In genomic region chr6:115811511-115811910, GRCh38 we compare ENCODE assay signal across 38 cellular contexts.
"Had no signal": no experiment of that assay in that cellular context is flagged by ENCODE, and none has a peak within 500 bp of the region (broad histone marks: within the 10 kb centered on the region; RNA-seq: fewer than 3 reads in every experiment).

No MANE protein-coding gene starts in this region.

- H3K27me3 Mint-ChIP-seq: activated naive CD4-positive, alpha-beta T cell treated with anti-CD3 and anti-CD28 coated beads, Interleukin-2, amount 10 ng/mL, durations not matched to agents 7 days and 5 days; activated naive CD4-positive, alpha-beta T cell treated with anti-CD3 and anti-CD28 coated beads, Interleukin-2, amount 50 U/mL, for 24 hours; activated naive CD8-positive, alpha-beta T cell; activated naive CD8-positive, alpha-beta T cell treated with anti-CD3 and anti-CD28 coated beads for 36 hours; activated naive CD8-positive, alpha-beta T cell treated with anti-CD3 and anti-CD28 coated beads, Interleukin-2, amount 10 ng/mL, durations not matched to agents 7 days and 5 days; activated naive CD8-positive, alpha-beta T cell treated with anti-CD3 and anti-CD28 coated beads, Interleukin-2, amount 50 U/mL, for 24 hours; activated T-cell treated with anti-CD3 and anti-CD28 coated beads, Interleukin-2, amount 50 U/mL, for 24 hours; activated T-helper 17 cell treated with anti-CD3 and anti-CD28 coated beads, Interleukin-2, amount 50 U/mL, for 72 hours; brain; central memory CD8-positive, alpha-beta T cell had no signal

- H3K27ac Mint-ChIP-seq: activated naive CD4-positive, alpha-beta T cell treated with anti-CD3 and anti-CD28 coated beads for 36 hours; activated naive CD4-positive, alpha-beta T cell treated with anti-CD3 and anti-CD28 coated beads, Interleukin-2, amount 10 ng/mL, durations not matched to agents 7 days and 5 days; activated naive CD4-positive, alpha-beta T cell treated with anti-CD3 and anti-CD28 coated beads, Interleukin-2, amount 50 U/mL, for 24 hours; activated naive CD4-positive, alpha-beta T cell treated with anti-CD3 and anti-CD28 coated beads, Interleukin-2, amount 50 U/mL, for 72 hours; activated naive CD8-positive, alpha-beta T cell; activated naive CD8-positive, alpha-beta T cell treated with anti-CD3 and anti-CD28 coated beads for 36 hours; activated naive CD8-positive, alpha-beta T cell treated with anti-CD3 and anti-CD28 coated beads, Interleukin-2, amount 10 ng/mL, durations not matched to agents 7 days and 5 days; activated naive CD8-positive, alpha-beta T cell treated with anti-CD3 and anti-CD28 coated beads, Interleukin-2, amount 50 U/mL, for 24 hours; activated T-cell treated with anti-CD3 and anti-CD28 coated beads, Interleukin-2, amount 50 U/mL, for 24 hours; activated T-cell treated with anti-CD3 and anti-CD28 coated beads, Interleukin-2, amount 50 U/mL, for 72 hours; activated T-helper 1 cell treated with anti-CD3 and anti-CD28 coated beads, Interleukin-12 subunit alpha, Interleukin-12 subunit beta, Interleukin-2, Interleukin-4 antibody, amounts not matched to agents 30 ng/mL and 10 ng/mL and 1 ng/mL, durations not matched to agents 14 hours and 24 hours and 36 hours; activated T-helper 17 cell treated with anti-CD3 and anti-CD28 coated beads, Interleukin-2, amount 50 U/mL, for 72 hours; activated T-helper 2 cell treated with anti-CD3 and anti-CD28 coated beads, Interferon-gamma antibody, Interleukin-2, Interleukin-4, amounts not matched to agents 10 μg/mL and 5 μg/mL and 100 μg/mL, durations not matched to agents 14 hours and 24 hours and 36 hours; brain had no signal

- H3K4me1 Mint-ChIP-seq: activated naive CD4-positive, alpha-beta T cell treated with anti-CD3 and anti-CD28 coated beads, Interleukin-2, amount 10 ng/mL, durations not matched to agents 7 days and 5 days; activated naive CD4-positive, alpha-beta T cell treated with anti-CD3 and anti-CD28 coated beads, Interleukin-2, amount 50 U/mL, for 24 hours; activated naive CD8-positive, alpha-beta T cell treated with anti-CD3 and anti-CD28 coated beads for 36 hours; activated naive CD8-positive, alpha-beta T cell treated with anti-CD3 and anti-CD28 coated beads, Interleukin-2, amount 10 ng/mL, durations not matched to agents 7 days and 5 days; activated naive CD8-positive, alpha-beta T cell treated with anti-CD3 and anti-CD28 coated beads, Interleukin-2, amount 50 U/mL, for 24 hours; activated T-helper 17 cell treated with anti-CD3 and anti-CD28 coated beads, Interleukin-2, amount 50 U/mL, for 72 hours; brain; central memory CD8-positive, alpha-beta T cell had no signal

- H3K4me3 Mint-ChIP-seq: activated naive CD4-positive, alpha-beta T cell treated with anti-CD3 and anti-CD28 coated beads for 36 hours; activated naive CD4-positive, alpha-beta T cell treated with anti-CD3 and anti-CD28 coated beads, Interleukin-2, amount 10 ng/mL, durations not matched to agents 7 days and 5 days; activated naive CD4-positive, alpha-beta T cell treated with anti-CD3 and anti-CD28 coated beads, Interleukin-2, amount 50 U/mL, for 24 hours; activated naive CD8-positive, alpha-beta T cell; activated naive CD8-positive, alpha-beta T cell treated with anti-CD3 and anti-CD28 coated beads for 36 hours; activated naive CD8-positive, alpha-beta T cell treated with anti-CD3 and anti-CD28 coated beads, Interleukin-2, amount 10 ng/mL, durations not matched to agents 7 days and 5 days; activated naive CD8-positive, alpha-beta T cell treated with anti-CD3 and anti-CD28 coated beads, Interleukin-2, amount 50 U/mL, for 24 hours; activated T-cell treated with anti-CD3 and anti-CD28 coated beads, Interleukin-2, amount 50 U/mL, for 24 hours; activated T-cell treated with anti-CD3 and anti-CD28 coated beads, Interleukin-2, amount 50 U/mL, for 4 hours; activated T-cell treated with anti-CD3 and anti-CD28 coated beads, Interleukin-2, amount 50 U/mL, for 72 hours; activated T-helper 1 cell treated with anti-CD3 and anti-CD28 coated beads, Interleukin-12 subunit alpha, Interleukin-12 subunit beta, Interleukin-2, Interleukin-4 antibody, amounts not matched to agents 30 ng/mL and 10 ng/mL and 1 ng/mL, durations not matched to agents 14 hours and 24 hours and 36 hours; activated T-helper 17 cell treated with anti-CD3 and anti-CD28 coated beads, Interleukin-2, amount 50 U/mL, for 72 hours; brain; central memory CD8-positive, alpha-beta T cell had no signal

- H3K36me3 Mint-ChIP-seq: activated naive CD4-positive, alpha-beta T cell treated with anti-CD3 and anti-CD28 coated beads, Interleukin-2, amount 10 ng/mL, durations not matched to agents 7 days and 5 days; activated naive CD4-positive, alpha-beta T cell treated with anti-CD3 and anti-CD28 coated beads, Interleukin-2, amount 50 U/mL, for 24 hours; activated naive CD4-positive, alpha-beta T cell treated with anti-CD3 and anti-CD28 coated beads, Interleukin-2, amount 50 U/mL, for 72 hours; activated naive CD8-positive, alpha-beta T cell; activated naive CD8-positive, alpha-beta T cell treated with anti-CD3 and anti-CD28 coated beads for 36 hours; activated naive CD8-positive, alpha-beta T cell treated with anti-CD3 and anti-CD28 coated beads, Interleukin-2, amount 10 ng/mL, durations not matched to agents 7 days and 5 days; brain had no signal

- H3K36me3 ChIP-seq: adrenal gland, ascending aorta, brain microvascular endothelial cell, breast epithelium, cardiac muscle cell had no signal

- H3K27ac ChIP-seq: adrenal gland, ascending aorta, body of pancreas, brain microvascular endothelial cell, breast epithelium, cardiac muscle cell had no signal

- DNase-seq: activated effector memory CD4-positive, alpha-beta T cell treated with anti-CD3 and anti-CD28 coated beads, Interleukin-2, amount 50 U/mL, for 16 hours; activated effector memory CD4-positive, alpha-beta T cell treated with Interleukin-2 at 50 U/mL for 16 hours; activated gamma-delta T cell; activated gamma-delta T cell treated with Interleukin-2 at 50 U/mL for 16 hours; activated naive CD4-positive, alpha-beta T cell; activated naive CD4-positive, alpha-beta T cell treated with anti-CD3 and anti-CD28 coated beads for 36 hours; activated naive CD4-positive, alpha-beta T cell treated with anti-CD3 and anti-CD28 coated beads, Interleukin-2, amount 10 ng/mL, durations not matched to agents 7 days and 5 days; activated naive CD4-positive, alpha-beta T cell treated with anti-CD3 and anti-CD28 coated beads, Interleukin-2, amount 50 U/mL, for 16 hours; activated naive CD4-positive, alpha-beta T cell treated with Interleukin-2 at 50 U/mL for 16 hours; activated naive CD8-positive, alpha-beta T cell treated with anti-CD3 and anti-CD28 coated beads for 36 hours; activated naive CD8-positive, alpha-beta T cell treated with anti-CD3 and anti-CD28 coated beads, Interleukin-2, amount 10 ng/mL, durations not matched to agents 7 days and 5 days; activated naive CD8-positive, alpha-beta T cell treated with anti-CD3 and anti-CD28 coated beads, Interleukin-2, amount 50 U/mL, for 24 hours; activated T-cell treated with anti-CD3 and anti-CD28 coated beads, Interleukin-2, amount 50 U/mL, for 1 hour; activated T-cell treated with anti-CD3 and anti-CD28 coated beads, Interleukin-2, amount 50 U/mL, for 24 hours; activated T-cell treated with anti-CD3 and anti-CD28 coated beads, Interleukin-2, amount 50 U/mL, for 4 hours; activated T-cell treated with anti-CD3 and anti-CD28 coated beads, Interleukin-2, amount 50 U/mL, for 48 hours; activated T-cell treated with anti-CD3 and anti-CD28 coated beads, Interleukin-2, amount 50 U/mL, for 72 hours; adrenal gland; amniotic stem cell; amygdala; anterior cingulate cortex; aorta; body of pancreas; brain microvascular endothelial cell; caudate nucleus; central memory CD4-positive, alpha-beta T cell; cerebellar nuclear complex had no signal

- H3K9me3 ChIP-seq: adrenal gland, ascending aorta, body of pancreas, breast epithelium had no signal

- ATAC-seq: activated naive CD4-positive, alpha-beta T cell treated with anti-CD3 and anti-CD28 coated beads, Interleukin-2, amount 50 U/mL, for 72 hours; activated naive CD8-positive, alpha-beta T cell treated with anti-CD3 and anti-CD28 coated beads, Interleukin-2, amount 50 U/mL, for 24 hours; activated T-cell treated with anti-CD3 and anti-CD28 coated beads, Interleukin-2, amount 50 U/mL, for 4 hours; activated T-cell treated with anti-CD3 and anti-CD28 coated beads, Interleukin-2, amount 50 U/mL, for 72 hours; activated T-helper 17 cell treated with anti-CD3 and anti-CD28 coated beads, Interleukin-2, amount 50 U/mL, for 72 hours; body of pancreas had no signal

- H3K4me3 ChIP-seq: adrenal gland, ascending aorta, body of pancreas, breast epithelium, cardiac muscle cell had no signal

- H3K4me1 ChIP-seq: ascending aorta, body of pancreas, breast epithelium had no signal

- H3K27me3 ChIP-seq: adrenal gland, ascending aorta, body of pancreas, brain microvascular endothelial cell, breast epithelium, cardiac muscle cell had no signal

- H3K9me3 Mint-ChIP-seq: activated naive CD4-positive, alpha-beta T cell treated with anti-CD3 and anti-CD28 coated beads for 36 hours; activated naive CD4-positive, alpha-beta T cell treated with anti-CD3 and anti-CD28 coated beads, Interleukin-2, amount 10 ng/mL, durations not matched to agents 7 days and 5 days; activated naive CD4-positive, alpha-beta T cell treated with anti-CD3 and anti-CD28 coated beads, Interleukin-2, amount 50 U/mL, for 24 hours; activated naive CD4-positive, alpha-beta T cell treated with anti-CD3 and anti-CD28 coated beads, Interleukin-2, amount 50 U/mL, for 72 hours; activated naive CD8-positive, alpha-beta T cell treated with anti-CD3 and anti-CD28 coated beads for 36 hours; activated naive CD8-positive, alpha-beta T cell treated with anti-CD3 and anti-CD28 coated beads, Interleukin-2, amount 10 ng/mL, durations not matched to agents 7 days and 5 days; activated naive CD8-positive, alpha-beta T cell treated with anti-CD3 and anti-CD28 coated beads, Interleukin-2, amount 50 U/mL, for 24 hours; activated T-cell treated with anti-CD3 and anti-CD28 coated beads, Interleukin-2, amount 50 U/mL, for 4 hours; activated T-cell treated with anti-CD3 and anti-CD28 coated beads, Interleukin-2, amount 50 U/mL, for 72 hours; activated T-helper 1 cell treated with anti-CD3 and anti-CD28 coated beads, Interleukin-12 subunit alpha, Interleukin-12 subunit beta, Interleukin-2, Interleukin-4 antibody, amounts not matched to agents 30 ng/mL and 10 ng/mL and 1 ng/mL, durations not matched to agents 14 hours and 24 hours and 36 hours; activated T-helper 17 cell treated with anti-CD3 and anti-CD28 coated beads, Interleukin-2, amount 50 U/mL, for 72 hours; activated T-helper 2 cell treated with anti-CD3 and anti-CD28 coated beads, Interferon-gamma antibody, Interleukin-2, Interleukin-4, amounts not matched to agents 10 μg/mL and 5 μg/mL and 100 μg/mL, durations not matched to agents 14 hours and 24 hours and 36 hours; brain; central memory CD8-positive, alpha-beta T cell had no signal
